ENCODE assay signal across 8 cellular contexts in genomic region chr15:40859206-40859851, GRCh38. TPM values are rescaled to one million over a fixed set of nuclear protein-coding genes. Genes with fewer than 3 reads are reported as not detected.
DNase-seq lines count a peak whose midpoint lies in the region; ATAC-seq and TF ChIP-seq lines count a peak whose summit lies in the region.

No MANE protein-coding gene starts in this region.

- H3K4me3 Mint-ChIP-seq in T-helper 17 cell = no peak overlapping the region

- POLR2A ChIA-PET in A673 (lab: Charles Lee; ENCODE audit: low non-redundant PET) = interaction anchor here (0.5 to 0.6 kb wide), 2 partner anchors 14 to 15 kb away, joined by 3 to 4 read pairs; no protein-coding TSS in a partner anchor

- TF ChIP-seq EP300 in sigmoid colon (IDR thresholded peaks at IDR 0.05) = no peak

- peaks cover 13% of the 10 kb centered on the region for H3K4me1 Mint-ChIP-seq in T-helper 17 cell

- intact Hi-C loops in A673 (cut with micrococcal nuclease; ENCODE audit: unreplicated experiment) = loop anchor here (1.0 to 2.0 kb wide), 2 partner anchors 35 to 113 kb away; partner anchors contain the start of gene VPS18
- intact Hi-C loops in right cardiac atrium (cut with DNase I) = loop anchor here in 2 of 4 donors (5.0 kb wide), 1 partner anchor 33 kb away; the partner anchor contains the start of gene VPS18 (in 2 of the 2)
- intact Hi-C loops in sigmoid colon (cut with DNase I) = no loop called here

- no peak overlapping the region for H3K27ac ChIP-seq in A673 (ENCODE audit: low read depth, low read length, poor library complexity, severe bottlenecking)
- H3K27ac ChIP-seq in right cardiac atrium (ENCODE audit: low read length) = no peak overlapping the region
- no peak overlapping the region for H3K27ac ChIP-seq in sigmoid colon

- 46% methylated on average over 18 of the region's 18 CpGs for WGBS in right cardiac atrium
- 35 to 44% methylated on average over 18 of the region's 18 CpGs for WGBS in sigmoid colon, 2 donors

- H3K4me1 ChIP-seq in A673 (ENCODE audit: insufficient read depth, low read length, poor library complexity, severe bottlenecking) (peaks cover 18% of the 10 kb centered on the region), right cardiac atrium (ENCODE audit: control insufficient read depth, insufficient read depth, low read length) (no peaks in the 10 kb centered on the region), sigmoid colon (peaks cover 0 to 8% (median 3%) of the 10 kb centered on the region in 4 donors)

- ATAC-seq in GM18511 (IDR thresholded peaks at IDR 0.05; ENCODE audit: unreplicated experiment) = peak; percentile 73
- peak; percentile 80 for ATAC-seq in T-helper 17 cell
- ATAC-seq in right cardiac atrium = peak; percentile 57 to 59
- ATAC-seq in GM19452 (IDR thresholded peaks at IDR 0.05; ENCODE audit: unreplicated experiment) = no peak

- H3K4me3 ChIP-seq in A673 (ENCODE audit: low read depth, low read length, poor library complexity, severe bottlenecking) (no peak overlapping the region), right cardiac atrium (ENCODE audit: low read length) (no peak overlapping the region), sigmoid colon (no peak overlapping the region)

- peak; percentile 96 for TF ChIP-seq CTCF in A673 (conservative IDR thresholded peaks at IDR 0.05; ENCODE audit: low read depth, low read length)
- peak in 3 of 4 experiments; percentile 30 to 55 (median 53) for TF ChIP-seq CTCF in sigmoid colon (IDR thresholded peaks at IDR 0.05)

- BruUV-seq in A673 (replicated peaks; lab: Mats Ljungman, UMichigan) = no TSS peak

- DNase-seq in A673 (ENCODE audit: low spot score) = peak; percentile 88
- DNase-seq in NAMALWA (ENCODE audit: low spot score) = peak; percentile 87
- peak; percentile 65 to 74 (median 65) for DNase-seq in T-helper 17 cell
- peak; percentile 74 for DNase-seq in amniotic epithelial cell (ENCODE audit: low read depth)
- peak; percentile 67 to 85 (median 82) for DNase-seq in right cardiac atrium
- DNase-seq in sigmoid colon = no peak

- CTCF ChIA-PET in A673 (lab: Charles Lee) = interaction anchor here (0.6 to 3.2 kb wide), 11 partner anchors 10 to 164 kb away, joined by 3 to 103 read pairs (median 5); partner anchors contain the start of genes RAD51, RHOV and VPS18

- no peak overlapping the region for H3K27ac Mint-ChIP-seq in T-helper 17 cell

- no peaks in the 10 kb centered on the region for H3K27me3 Mint-ChIP-seq in T-helper 17 cell

- no peaks in the 10 kb centered on the region for H3K27me3 ChIP-seq in A673 (replicated peaks; ENCODE audit: insufficient read depth, low read depth, low read length, poor library complexity)
- no peaks in the 10 kb centered on the region for H3K27me3 ChIP-seq in right cardiac atrium (ENCODE audit: control insufficient read depth, insufficient read depth)
- peaks cover 0 to 36% (median 13%) of the 10 kb centered on the region in 3 donors for H3K27me3 ChIP-seq in sigmoid colon

- H3K9me3 ChIP-seq in A673 (ENCODE audit: low read depth, low read length, poor library complexity, severe bottlenecking) (no peaks in the 10 kb centered on the region), T-helper 17 cell (ENCODE audit: control insufficient read depth, low read length, poor library complexity, severe bottlenecking) (no peaks in the 10 kb centered on the region), right cardiac atrium (ENCODE audit: control insufficient read depth, low read length) (no peaks in the 10 kb centered on the region), sigmoid colon (no peaks in the 10 kb centered on the region)

- no peak for TF ChIP-seq POLR2A in sigmoid colon (IDR thresholded peaks at IDR 0.05)

- no peaks in the 10 kb centered on the region for H3K36me3 ChIP-seq in A673 (ENCODE audit: insufficient read depth, low read length, poor library complexity, severe bottlenecking)
- no peaks in the 10 kb centered on the region for H3K36me3 ChIP-seq in sigmoid colon

- H3K36me3 Mint-ChIP-seq in T-helper 17 cell (ENCODE audit: low read depth) = no peaks in the 10 kb centered on the region

RNA-seq across cellular contexts. Expression of gene RHOV, which starts 14.7 kb away (rescaled TPM):
- total RNA-seq in A673 (2021) (1.6 TPM in 2 replicates), T-helper 17 cell (under 1 TPM in 1 of 2 donors, not detected in 1; 0.18 TPM), right cardiac atrium (not detected), sigmoid colon (not detected)
- polyA plus RNA-seq in right cardiac atrium (not detected), sigmoid colon (1 to 10 TPM; 4.8 to 8.1 (median 5.2) TPM)

RNA-seq across cellular contexts. Expression of gene SPINT1, which starts 15.5 kb away (rescaled TPM):
- 1.9 and 3.3 TPM in 2 replicates for total RNA-seq in A673 (2021)
- total RNA-seq in T-helper 17 cell = 1 to 10 TPM; 2.5 to 4.1 TPM
- total RNA-seq in right cardiac atrium = 1 to 10 TPM in 1 of 4 donors, under 1 TPM in 3; 0.46 to 1.1 (median 0.66) TPM
- polyA plus RNA-seq in right cardiac atrium = 0.43 TPM
- 1 to 10 TPM; 1.1 to 3.8 (median 1.9) TPM for total RNA-seq in sigmoid colon
- 100 to 1,000 TPM in 1 of 3 donors, 10 to 100 TPM in 2; 52.5 to 146 (median 56.5) TPM for polyA plus RNA-seq in sigmoid colon

RNA-seq across cellular contexts. Expression of gene PPP1R14D, which starts 30.8 kb away (rescaled TPM):
- not detected in 2 replicates for total RNA-seq in A673 (2021)
- total RNA-seq in T-helper 17 cell = not detected
- total RNA-seq in right cardiac atrium = not detected
- polyA plus RNA-seq in right cardiac atrium = not detected
- total RNA-seq in sigmoid colon = not detected
- polyA plus RNA-seq in sigmoid colon = 100 to 1,000 TPM; 211 to 395 (median 212) TPM

RNA-seq across cellular contexts. Expression of gene VPS18, which starts 34.9 kb away (rescaled TPM):
- total RNA-seq in A673 (2021) = 21.9 and 23.8 TPM in 2 replicates
- total RNA-seq in T-helper 17 cell = 10 to 100 TPM; 13.6 to 18.4 TPM
- 10 to 100 TPM; 17.6 to 21.0 (median 19.4) TPM for total RNA-seq in right cardiac atrium
- polyA plus RNA-seq in right cardiac atrium = 12.7 TPM
- 10 to 100 TPM; 17.4 to 19.6 (median 19.0) TPM for total RNA-seq in sigmoid colon
- polyA plus RNA-seq in sigmoid colon = 10 to 100 TPM in 1 of 3 donors, 1 to 10 TPM in 2; 4.8 to 15.1 (median 6.7) TPM

RNA-seq across cellular contexts. Expression of gene DNAJC17, which starts 52.1 kb away (rescaled TPM):
- total RNA-seq in A673 (2021) (34.5 and 37.1 TPM in 2 replicates), T-helper 17 cell (10 to 100 TPM; 24.1 to 27.7 TPM), right cardiac atrium (10 to 100 TPM; 17.1 to 19.6 (median 18.8) TPM), sigmoid colon (10 to 100 TPM in 2 of 4 donors, 1 to 10 TPM in 2; 9.1 to 25.8 (median 12.8) TPM)
- polyA plus RNA-seq in right cardiac atrium (30.6 TPM), sigmoid colon (10 to 100 TPM; 46.5 to 56.4 (median 46.8) TPM)
